ENCODE assay signal across 16 cellular contexts in genomic region chr5:179212870-179213269, GRCh38.
DNase-seq lines count a peak whose midpoint lies in the region; ATAC-seq and TF ChIP-seq lines count a peak whose summit lies in the region.
"Had no signal": no experiment of that assay in that cellular context is flagged by ENCODE, and none has a peak within 500 bp of the region (broad histone marks: within the 10 kb centered on the region; RNA-seq: fewer than 3 reads in every experiment).

No MANE protein-coding gene starts in this region.

- in situ Hi-C loops in Panc1 (cut with HindIII; ENCODE audit: low pct_unique_long_range_greater_than_20kb, low sequenced_read_pairs) = no loop called here

- no peak overlapping the region for H3K27ac ChIP-seq in Panc1 (ENCODE audit: low read length)
- H3K27ac ChIP-seq: RWPE1, tibial nerve had no signal

- no peaks in the 10 kb centered on the region for H3K4me1 ChIP-seq in Panc1 (ENCODE audit: control insufficient read depth, insufficient read depth, low read length)

- peaks cover 2% of the 10 kb centered on the region; the same call in 1 of the 2 replicates for H3K27me3 ChIP-seq in Panc1 (ENCODE audit: control insufficient read depth, insufficient read depth, low read length)
- H3K27me3 ChIP-seq: tibial nerve had no signal

- no peak for ATAC-seq in Panc1
- ATAC-seq in HG03378 (IDR thresholded peaks at IDR 0.05; ENCODE audit: unreplicated experiment) = no peak
- no peak for ATAC-seq in HG02981 (IDR thresholded peaks at IDR 0.05; ENCODE audit: unreplicated experiment)

- H3K4me3 ChIP-seq in AG09309 (ENCODE audit: control insufficient read depth, low read depth, low read length) (no peak overlapping the region), Panc1 (ENCODE audit: low read depth in 2 of 2, low read length in 2 of 2) (no peak overlapping the region)
- H3K4me3 ChIP-seq: tibial nerve had no signal

- no peaks in the 10 kb centered on the region for H3K9me3 ChIP-seq in Panc1 (ENCODE audit: control insufficient read depth, insufficient read depth, low read depth, low read length)
- H3K9me3 ChIP-seq: tibial nerve had no signal

- no peaks in the 10 kb centered on the region for H3K36me3 ChIP-seq in Panc1 (ENCODE audit: control insufficient read depth, insufficient read depth, low read length)
- H3K36me3 ChIP-seq: tibial nerve had no signal

- no TSS peak for BruUV-seq in Panc1 (replicated peaks; lab: Mats Ljungman, UMichigan)

- CTCF ChIA-PET in Panc1 (lab: Charles Lee) = no interaction called here

- POLR2A ChIA-PET in Panc1 (lab: Charles Lee) = no interaction called here

- TF ChIP-seq CTCF in AG09309 (IDR thresholded peaks at IDR 0.05; ENCODE audit: control insufficient read depth, insufficient read depth, low read depth, low read length, missing control alignments) (peak; percentile 54), Panc1 (IDR thresholded peaks at IDR 0.05) (peak; percentile 84; the same call in 1 of the 2 replicates)

- intact Hi-C loops in Panc1 (cut with micrococcal nuclease; ENCODE audit: unreplicated experiment) = no loop called here

- DNase-seq in AG09309 (ENCODE audit: low read depth) (no peak), GM03348 (ENCODE audit: low spot score) (peak; percentile 88), Panc1 (ENCODE audit: low read depth, low spot score) (no peak), hepatic stellate cell (ENCODE audit: low spot score) (peak; percentile 56), glomerular visceral epithelial cell (ENCODE audit: extremely low spot score) (no peak), activated gamma-delta T cell (lab: John Stamatoyannopoulos, UW) (no peak)
- DNase-seq: CD4-positive, alpha-beta memory T cell; mammary epithelial cell; NCI-H146; NCI-H526 treated with DMSO at 0.1 percent for 48 hours; nephron progenitor cell; stimulated activated CD4-positive, alpha-beta T cell treated with anti-CD3 and anti-CD28 coated beads, Interleukin-1b, Interleukin-23, amount 100 ng/mL, for 48 hours had no signal

Comparison
In these comparisons a context has a peak if more than half of its experiments do, and no peak if none do; other contexts are left out.
1. DNase-seq: peak in GM03348 (single experiment) and hepatic stellate cell (single experiment); none in AG09309 (single experiment), Panc1 (single experiment), glomerular visceral epithelial cell (single experiment) and activated gamma-delta T cell (single experiment).